23 cellular contexts compared by ENCODE assay signal in genomic region chr4:155383541-155383940, GRCh38.
"Had no signal": no experiment of that assay in that cellular context is flagged by ENCODE, and none has a peak within 500 bp of the region (broad histone marks: within the 10 kb centered on the region; RNA-seq: fewer than 3 reads in every experiment).

No MANE protein-coding gene starts in this region.

- DNase-seq: colonic mucosa; dermis blood vessel endothelial cell; erythroblast; foreskin melanocyte; head of caudate nucleus; kidney; naive B cell; occipital lobe; spleen; stimulated activated CD4-positive, alpha-beta T cell treated with anti-CD3 and anti-CD28 coated beads, Interleukin-15, amount 100 ng/mL, for 24 hours; stimulated activated CD4-positive, alpha-beta T cell treated with anti-CD3 and anti-CD28 coated beads, Interleukin-1b, Interleukin-23, amount 100 ng/mL, for 48 hours; stimulated activated CD4-positive, alpha-beta T cell treated with anti-CD3 and anti-CD28 coated beads, Interleukin-4, amount 100 ng/mL, for 4 hours; stimulated activated naive B cell treated with anti-CD40 and anti-IgM and Interleukin-4, amounts not matched to agents 10 μg/mL and 1 μg/mL and 100 μg/mL, for 72 hours; thyroid gland; uterus had no signal

- H3K36me3 ChIP-seq: colonic mucosa, spleen, suprapubic skin, thyroid gland, uterus had no signal

- H3K4me1 ChIP-seq: colonic mucosa, spleen, suprapubic skin, thyroid gland, uterus had no signal

- ATAC-seq: sciatic nerve; stimulated activated naive B cell treated with anti-CD40 and anti-IgM and Interleukin-4, amounts not matched to agents 10 μg/mL and 1 μg/mL and 100 μg/mL, for 72 hours had no signal

- H2AFZ ChIP-seq: hepatocyte had no signal

- H3K4me2 ChIP-seq: hepatocyte had no signal

- FAIRE-seq: endothelial cell of umbilical vein, kidney had no signal

- H3K4me3 ChIP-seq: colonic mucosa, hepatocyte, spleen, suprapubic skin, thyroid gland, uterus had no signal

- H3K79me2 ChIP-seq: hepatocyte had no signal

- H3K36me3 Mint-ChIP-seq: memory B cell; mesothelial cell of epicardium; naive B cell; stimulated activated naive B cell treated with anti-CD40 and anti-IgM and Interleukin-4, amounts not matched to agents 10 μg/mL and 1 μg/mL and 100 μg/mL, for 72 hours; type B pancreatic cell had no signal

- H3K9me3 ChIP-seq: colonic mucosa, spleen, suprapubic skin, thyroid gland, uterus had no signal

- H3K27ac Mint-ChIP-seq: memory B cell; mesothelial cell of epicardium; nephron; stimulated activated naive B cell treated with anti-CD40 and anti-IgM and Interleukin-4, amounts not matched to agents 10 μg/mL and 1 μg/mL and 100 μg/mL, for 72 hours; type B pancreatic cell had no signal

- H3K4me1 Mint-ChIP-seq: memory B cell; mesothelial cell of epicardium; naive B cell; nephron; stimulated activated naive B cell treated with anti-CD40 and anti-IgM and Interleukin-4, amounts not matched to agents 10 μg/mL and 1 μg/mL and 100 μg/mL, for 72 hours had no signal

- H3K9me3 Mint-ChIP-seq: memory B cell, mesothelial cell of epicardium, nephron, type B pancreatic cell had no signal

- H3K4me3 Mint-ChIP-seq: memory B cell; mesothelial cell of epicardium; naive B cell; nephron; stimulated activated naive B cell treated with anti-CD40 and anti-IgM and Interleukin-4, amounts not matched to agents 10 μg/mL and 1 μg/mL and 100 μg/mL, for 72 hours; type B pancreatic cell had no signal

- H3K27ac ChIP-seq: colonic mucosa, hepatocyte, spleen, suprapubic skin, thyroid gland, uterus had no signal

- H3K27me3 ChIP-seq: colonic mucosa, hepatocyte, thyroid gland, uterus had no signal
